In genomic region chr9:85258229-85258628, GRCh38 we compare ENCODE assay signal across 13 cellular contexts.
"Had no signal": no experiment of that assay in that cellular context is flagged by ENCODE, and none has a peak within 500 bp of the region (broad histone marks: within the 10 kb centered on the region; RNA-seq: fewer than 3 reads in every experiment).

No MANE protein-coding gene starts in this region.

- H3K27ac ChIP-seq: brain microvascular endothelial cell, KMS-11, PC-9 had no signal

- H3K36me3 ChIP-seq: brain microvascular endothelial cell, MG63 had no signal

- H3K4me1 Mint-ChIP-seq: activated B cell treated with CpG ODN at 0.5 μM for 24 hours; activated CD4-positive, alpha-beta T cell treated with anti-CD3 and anti-CD28 coated beads, Interleukin-2, amount 10 ng/mL, durations not matched to agents 24 days and 14 days; activated CD8-positive, alpha-beta memory T cell treated with anti-CD3 and anti-CD28 coated beads, Interleukin-2, amount 10 ng/mL, durations not matched to agents 7 days and 5 days; activated naive CD8-positive, alpha-beta T cell treated with anti-CD3 and anti-CD28 coated beads for 36 hours had no signal

- ATAC-seq: activated CD8-positive, alpha-beta memory T cell treated with anti-CD3 and anti-CD28 coated beads, Interleukin-2, amount 10 ng/mL, durations not matched to agents 7 days and 5 days had no signal

- H2AFZ ChIP-seq: PC-9 had no signal

- H3K27me3 ChIP-seq: brain microvascular endothelial cell, MG63 had no signal

- H3K4me2 ChIP-seq: KMS-11, PC-9 had no signal

- FAIRE-seq: TTC549 had no signal

- H3K36me3 Mint-ChIP-seq: activated CD8-positive, alpha-beta memory T cell treated with anti-CD3 and anti-CD28 coated beads, Interleukin-2, amount 10 ng/mL, durations not matched to agents 7 days and 5 days; activated naive CD8-positive, alpha-beta T cell treated with anti-CD3 and anti-CD28 coated beads for 36 hours had no signal

- DNase-seq: activated B cell treated with CpG ODN at 0.5 μM for 24 hours; activated CD4-positive, alpha-beta T cell treated with anti-CD3 and anti-CD28 coated beads for 1 hour; activated gamma-delta T cell; activated T-cell treated with anti-CD3 and anti-CD28 coated beads, Interleukin-2, amount 50 U/mL, for 24 hours had no signal

- H3K4me3 Mint-ChIP-seq: activated B cell treated with CpG ODN at 0.5 μM for 24 hours; activated CD4-positive, alpha-beta T cell treated with anti-CD3 and anti-CD28 coated beads, Interleukin-2, amount 10 ng/mL, durations not matched to agents 24 days and 14 days; activated CD8-positive, alpha-beta memory T cell treated with anti-CD3 and anti-CD28 coated beads, Interleukin-2, amount 10 ng/mL, durations not matched to agents 7 days and 5 days; activated naive CD4-positive, alpha-beta T cell treated with anti-CD3 and anti-CD28 coated beads for 36 hours; activated naive CD8-positive, alpha-beta T cell treated with anti-CD3 and anti-CD28 coated beads for 36 hours; activated T-cell treated with anti-CD3 and anti-CD28 coated beads, Interleukin-2, amount 50 U/mL, for 24 hours had no signal

- H3K9ac ChIP-seq: KMS-11 had no signal

- H3K9me3 ChIP-seq: MG63 had no signal

- H3K27ac Mint-ChIP-seq: activated B cell treated with CpG ODN at 0.5 μM for 24 hours; activated CD4-positive, alpha-beta T cell treated with anti-CD3 and anti-CD28 coated beads, Interleukin-2, amount 10 ng/mL, durations not matched to agents 24 days and 14 days; activated CD8-positive, alpha-beta memory T cell treated with anti-CD3 and anti-CD28 coated beads, Interleukin-2, amount 10 ng/mL, durations not matched to agents 7 days and 5 days; activated naive CD4-positive, alpha-beta T cell treated with anti-CD3 and anti-CD28 coated beads for 36 hours; activated naive CD8-positive, alpha-beta T cell treated with anti-CD3 and anti-CD28 coated beads for 36 hours; activated T-cell treated with anti-CD3 and anti-CD28 coated beads, Interleukin-2, amount 50 U/mL, for 24 hours had no signal

- H3K27me3 Mint-ChIP-seq: activated CD4-positive, alpha-beta T cell treated with anti-CD3 and anti-CD28 coated beads, Interleukin-2, amount 10 ng/mL, durations not matched to agents 24 days and 14 days; activated CD8-positive, alpha-beta memory T cell treated with anti-CD3 and anti-CD28 coated beads, Interleukin-2, amount 10 ng/mL, durations not matched to agents 7 days and 5 days had no signal

- H3K4me3 ChIP-seq: PC-9 had no signal
